Comparison of ENCODE assay signal across 27 cellular contexts in the genomic region with DNA sequence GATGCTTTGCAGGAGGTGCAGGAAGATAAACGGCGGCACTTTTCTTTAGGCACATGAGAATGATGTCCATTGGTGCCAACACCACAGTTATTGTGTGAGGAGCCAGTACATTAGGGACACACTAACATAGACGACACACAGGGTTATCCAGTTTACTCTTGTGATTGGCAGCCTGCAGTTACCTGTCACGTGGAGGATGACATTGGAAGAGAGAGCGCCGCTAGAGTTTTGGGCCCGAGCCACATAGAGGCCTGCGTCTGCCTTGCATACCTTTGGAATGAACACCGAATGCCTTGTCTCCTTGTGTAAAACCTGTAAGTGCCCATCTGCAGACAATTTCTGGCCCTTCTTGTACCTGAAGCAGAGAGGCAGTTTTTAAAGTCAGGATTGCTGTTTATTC.
"Had no signal": no experiment of that assay in that cellular context is flagged by ENCODE, and none has a peak within 500 bp of the region (broad histone marks: within the 10 kb centered on the region; RNA-seq: fewer than 3 reads in every experiment).

No MANE protein-coding gene starts in this region.

- H3K36me3 ChIP-seq: gastroesophageal sphincter, ovary, sigmoid colon, thoracic aorta, tibial nerve, upper lobe of left lung had no signal

- H3K27ac ChIP-seq: dorsolateral prefrontal cortex, epithelial cell of prostate, gastroesophageal sphincter, lower lobe of right lung, ovary, sigmoid colon, skin epidermis, spleen, thoracic aorta, tibial nerve, upper lobe of left lung had no signal

- DNase-seq: central memory CD4-positive, alpha-beta T cell; dorsolateral prefrontal cortex; effector CD4-positive, alpha-beta T cell; endodermal cell; foreskin fibroblast; hypothalamus; immature natural killer cell; lower lobe of right lung; naive thymus-derived CD8-positive, alpha-beta T cell; nephron progenitor cell; occipital lobe; ovary; posterior cingulate gyrus; sigmoid colon; spleen; stimulated activated CD4-positive, alpha-beta T cell treated with anti-CD3 and anti-CD28 coated beads, Interleukin-4, amount 100 ng/mL, for 4 hours; stimulated activated naive CD8-positive, alpha-beta T cell treated with anti-CD3 and anti-CD28 coated beads, Interleukin-15, Interleukin-2, amounts not matched to agents 100 U/mL and 50 U/mL, for 24 hours; substantia nigra; upper lobe of left lung had no signal

- ATAC-seq: esophagus mucosa; gastroesophageal sphincter; left lobe of liver; lower lobe of right lung; naive thymus-derived CD8-positive, alpha-beta T cell; stimulated activated memory B cell treated with anti-CD40 and anti-IgM and Interleukin-4, amounts not matched to agents 10 μg/mL and 1 μg/mL and 100 μg/mL, for 72 hours; stimulated activated naive CD8-positive, alpha-beta T cell treated with anti-CD3 and anti-CD28 coated beads, Interleukin-15, Interleukin-2, amounts not matched to agents 100 U/mL and 50 U/mL, for 24 hours had no signal

- H3K27me3 ChIP-seq: dorsolateral prefrontal cortex, gastroesophageal sphincter, ovary, sigmoid colon, spleen, tibial nerve, upper lobe of left lung had no signal

- H3K4me1 ChIP-seq: gastroesophageal sphincter, sigmoid colon had no signal

- H3K9me3 ChIP-seq: gastroesophageal sphincter, lower lobe of right lung, ovary, sigmoid colon, spleen, thoracic aorta, tibial nerve, upper lobe of left lung had no signal

- H3K4me3 ChIP-seq: dorsolateral prefrontal cortex, gastroesophageal sphincter, lower lobe of right lung, ovary, sigmoid colon, skin epidermis, spleen, thoracic aorta, tibial nerve, upper lobe of left lung had no signal
